25 cellular contexts compared by ENCODE assay signal in the genomic region with DNA sequence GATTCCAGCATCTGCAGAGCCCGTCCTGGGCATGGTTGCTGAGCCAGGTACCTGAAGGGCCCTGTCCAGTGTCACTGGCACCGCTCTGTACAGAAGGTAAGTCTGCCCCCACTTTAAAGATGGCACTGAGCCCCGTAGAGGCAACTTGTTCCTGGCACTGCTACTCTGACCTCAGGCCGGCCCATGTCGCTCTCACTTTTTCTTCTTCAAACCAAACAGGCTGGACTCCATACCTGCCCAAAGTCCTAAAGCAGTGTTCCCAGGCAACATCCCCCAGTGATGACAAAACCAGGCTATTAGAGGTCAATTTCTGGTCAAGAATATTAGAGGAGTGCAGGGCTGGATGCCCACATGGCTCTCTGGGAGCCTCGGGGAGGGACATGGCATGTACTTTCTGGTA.
"Had no signal": no experiment of that assay in that cellular context is flagged by ENCODE, and none has a peak within 500 bp of the region (broad histone marks: within the 10 kb centered on the region; RNA-seq: fewer than 3 reads in every experiment).

No MANE protein-coding gene starts in this region.

- H3K27ac Mint-ChIP-seq: activated CD4-positive, alpha-beta memory T cell treated with anti-CD3 and anti-CD28 coated beads, Interleukin-2, amount 10 ng/mL, durations not matched to agents 7 days and 5 days; activated CD4-positive, alpha-beta T cell treated with anti-CD3 and anti-CD28 coated beads, Interleukin-2, amount 10 ng/mL, durations not matched to agents 7 days and 5 days; activated naive CD8-positive, alpha-beta T cell treated with anti-CD3 and anti-CD28 coated beads, Interleukin-2, amount 10 ng/mL, durations not matched to agents 7 days and 5 days; activated T-helper 17 cell treated with anti-CD3 and anti-CD28 coated beads, Interleukin-2, amount 50 U/mL, for 72 hours; dendritic cell treated with granulocyte-macrophage colony-stimulating factor and Interleukin-4, amounts not matched to agents 40 ng/mL and 50 ng/mL, for 4 days; endodermal cell had no signal

- H3K4me3 Mint-ChIP-seq: activated CD4-positive, alpha-beta memory T cell treated with anti-CD3 and anti-CD28 coated beads, Interleukin-2, amount 10 ng/mL, durations not matched to agents 7 days and 5 days; activated CD4-positive, alpha-beta T cell treated with anti-CD3 and anti-CD28 coated beads, Interleukin-2, amount 10 ng/mL, durations not matched to agents 7 days and 5 days; activated naive CD8-positive, alpha-beta T cell treated with anti-CD3 and anti-CD28 coated beads, Interleukin-2, amount 10 ng/mL, durations not matched to agents 7 days and 5 days; activated T-cell treated with anti-CD3 and anti-CD28 coated beads, Interleukin-2, amount 50 U/mL, for 4 hours; activated T-helper 17 cell treated with anti-CD3 and anti-CD28 coated beads, Interleukin-2, amount 50 U/mL, for 72 hours; central memory CD8-positive, alpha-beta T cell; dendritic cell treated with granulocyte-macrophage colony-stimulating factor and Interleukin-4, amounts not matched to agents 40 ng/mL and 50 ng/mL, for 4 days; endodermal cell had no signal

- H3K36me3 ChIP-seq: ascending aorta, brain microvascular endothelial cell, gastrocnemius medialis had no signal

- H3K4me3 ChIP-seq: ascending aorta, coronary artery, dorsolateral prefrontal cortex, gastrocnemius medialis had no signal

- H3K36me3 Mint-ChIP-seq: activated naive CD4-positive, alpha-beta T cell treated with anti-CD3 and anti-CD28 coated beads, Interleukin-2, amount 50 U/mL, for 72 hours; activated naive CD8-positive, alpha-beta T cell treated with anti-CD3 and anti-CD28 coated beads, Interleukin-2, amount 10 ng/mL, durations not matched to agents 7 days and 5 days had no signal

- H3K9me3 Mint-ChIP-seq: activated CD4-positive, alpha-beta memory T cell treated with anti-CD3 and anti-CD28 coated beads, Interleukin-2, amount 10 ng/mL, durations not matched to agents 7 days and 5 days; activated CD4-positive, alpha-beta T cell treated with anti-CD3 and anti-CD28 coated beads, Interleukin-2, amount 10 ng/mL, durations not matched to agents 7 days and 5 days; activated naive CD4-positive, alpha-beta T cell treated with anti-CD3 and anti-CD28 coated beads, Interleukin-2, amount 50 U/mL, for 72 hours; activated naive CD8-positive, alpha-beta T cell treated with anti-CD3 and anti-CD28 coated beads, Interleukin-2, amount 10 ng/mL, durations not matched to agents 7 days and 5 days; activated T-cell treated with anti-CD3 and anti-CD28 coated beads, Interleukin-2, amount 50 U/mL, for 4 hours; activated T-helper 17 cell treated with anti-CD3 and anti-CD28 coated beads, Interleukin-2, amount 50 U/mL, for 72 hours; central memory CD8-positive, alpha-beta T cell; dendritic cell treated with granulocyte-macrophage colony-stimulating factor and Interleukin-4, amounts not matched to agents 40 ng/mL and 50 ng/mL, for 4 days; endodermal cell had no signal

- H3K27ac ChIP-seq: ascending aorta, brain microvascular endothelial cell, coronary artery, dorsolateral prefrontal cortex, gastrocnemius medialis had no signal

- ATAC-seq: activated naive CD4-positive, alpha-beta T cell treated with anti-CD3 and anti-CD28 coated beads, Interleukin-2, amount 50 U/mL, for 72 hours; activated T-cell treated with anti-CD3 and anti-CD28 coated beads, Interleukin-2, amount 50 U/mL, for 4 hours; activated T-helper 17 cell treated with anti-CD3 and anti-CD28 coated beads, Interleukin-2, amount 50 U/mL, for 72 hours; esophagus mucosa; gastrocnemius medialis had no signal

- H3K9me3 ChIP-seq: ascending aorta, gastrocnemius medialis had no signal

- DNase-seq: activated CD4-positive, alpha-beta memory T cell treated with anti-CD3 and anti-CD28 coated beads, Interleukin-2, amount 10 ng/mL, durations not matched to agents 7 days and 5 days; activated CD4-positive, alpha-beta T cell treated with anti-CD3 and anti-CD28 coated beads for 1 hour; activated CD4-positive, alpha-beta T cell treated with anti-CD3 and anti-CD28 coated beads for 4 hours; activated CD4-positive, alpha-beta T cell treated with anti-CD3 and anti-CD28 coated beads, Interleukin-2, amount 10 ng/mL, durations not matched to agents 7 days and 5 days; activated CD4-positive, alpha-beta T cell treated with anti-CD3 and anti-CD28 coated beads, Interleukin-2, amount 50 U/mL, for 4 hours; activated CD8-positive, alpha-beta memory T cell treated with anti-CD3 and anti-CD28 coated beads, Interleukin-2, amount 50 U/mL, for 48 hours; activated effector memory CD4-positive, alpha-beta T cell treated with Interleukin-2 at 50 U/mL for 16 hours; activated gamma-delta T cell treated with Interleukin-2 at 50 U/mL for 16 hours; activated naive CD4-positive, alpha-beta T cell treated with Interleukin-2 at 50 U/mL for 16 hours; activated naive CD8-positive, alpha-beta T cell treated with anti-CD3 and anti-CD28 coated beads, Interleukin-2, amount 10 ng/mL, durations not matched to agents 7 days and 5 days; activated T-cell treated with anti-CD3 and anti-CD28 coated beads, Interleukin-2, amount 50 U/mL, for 4 hours; brain microvascular endothelial cell; dorsolateral prefrontal cortex; effector memory CD4-positive, alpha-beta T cell; endodermal cell; foreskin fibroblast; gastrocnemius medialis; T-helper 2 cell had no signal
